1 cellular context compared by ENCODE assay signal in genomic region chr1:192544983-192545393, GRCh38.
TF ChIP-seq lines count a peak whose summit lies in the region.

No MANE protein-coding gene starts in this region.

TF ChIP-seq in IMR-90, 13 proteins besides CTCF, POLR2A, EP300 and RAD21 (continued from another document):
- TF ChIP-seq USF2 (IDR thresholded peaks at IDR 0.05; ENCODE audit: low read depth, low read length): no peak
